In genomic region chr18:26621161-26622026, GRCh38 we compare ENCODE assay signal across 8 cellular contexts.
DNase-seq lines count a peak whose midpoint lies in the region; ATAC-seq and TF ChIP-seq lines count a peak whose summit lies in the region.

No MANE protein-coding gene starts in this region.

- H3K4me1 Mint-ChIP-seq in nephron progenitor cell, result peaks cover 21% of the 10 kb centered on the region

- DNase-seq in stimulated activated CD4-positive, alpha-beta T cell treated with anti-CD3 and anti-CD28 coated beads, Interleukin-12 subunit alpha, Interleukin-12 subunit beta, amount 100 ng/mL, for 48 hours (ENCODE audit: low read depth in 2 of 3, low spot score in 1 of 3), result peak; percentile 4 to 8 (median 5)
- no peak for DNase-seq in stimulated activated CD4-positive, alpha-beta T cell treated with anti-CD3 and anti-CD28 coated beads, Interleukin-4, amount 100 ng/mL, for 24 hours
- DNase-seq in OCI-M1 (lab: John Stamatoyannopoulos, UW) (peak; percentile 79), epithelial cell of esophagus (ENCODE audit: low read depth) (peak; percentile 58), nephron progenitor cell (peak; percentile 41), NCI-H774 (lab: John Stamatoyannopoulos, UW) (no peak), NCI-H2171 treated with DMSO at 0.1 percent for 48 hours (lab: John Stamatoyannopoulos, UW) (no peak)

- peak; percentile 66 for TF ChIP-seq CTCF in epithelial cell of esophagus (IDR thresholded peaks at IDR 0.05; ENCODE audit: insufficient read depth, low read depth, low read length, missing control alignments)
- peak; percentile 45 for TF ChIP-seq CTCF in nephron progenitor cell (IDR thresholded peaks at IDR 0.05)

- H3K9me3 Mint-ChIP-seq in nephron progenitor cell, result peaks cover 46% of the 10 kb centered on the region

- H3K36me3 Mint-ChIP-seq in nephron progenitor cell (ENCODE audit: low read depth), result peaks cover 39% of the 10 kb centered on the region

- no peak overlapping the region for H3K4me3 ChIP-seq in epithelial cell of esophagus (ENCODE audit: low read length)

- ATAC-seq in HG02678 (IDR thresholded peaks at IDR 0.05; ENCODE audit: unreplicated experiment), result peak; percentile 85

- H3K4me3 Mint-ChIP-seq in nephron progenitor cell, result no peak overlapping the region

- H3K27me3 Mint-ChIP-seq in nephron progenitor cell (ENCODE audit: low read depth, poor library complexity), result peaks cover 6% of the 10 kb centered on the region

- peak overlapping the region; percentile 39 for H3K27ac Mint-ChIP-seq in nephron progenitor cell

Comparison
In these comparisons a context has a peak if more than half of its experiments do, and no peak if none do; other contexts are left out.
1. DNase-seq: peak in stimulated activated CD4-positive, alpha-beta T cell treated with anti-CD3 and anti-CD28 coated beads, Interleukin-12 subunit alpha, Interleukin-12 subunit beta, amount 100 ng/mL, for 48 hours (3 of 3), OCI-M1 (single experiment), epithelial cell of esophagus (single experiment) and nephron progenitor cell (single experiment); none in stimulated activated CD4-positive, alpha-beta T cell treated with anti-CD3 and anti-CD28 coated beads, Interleukin-4, amount 100 ng/mL, for 24 hours (single experiment), NCI-H774 (single experiment) and NCI-H2171 treated with DMSO at 0.1 percent for 48 hours (single experiment).